ENCODE assay signal across 1 cellular context in the genomic region with DNA sequence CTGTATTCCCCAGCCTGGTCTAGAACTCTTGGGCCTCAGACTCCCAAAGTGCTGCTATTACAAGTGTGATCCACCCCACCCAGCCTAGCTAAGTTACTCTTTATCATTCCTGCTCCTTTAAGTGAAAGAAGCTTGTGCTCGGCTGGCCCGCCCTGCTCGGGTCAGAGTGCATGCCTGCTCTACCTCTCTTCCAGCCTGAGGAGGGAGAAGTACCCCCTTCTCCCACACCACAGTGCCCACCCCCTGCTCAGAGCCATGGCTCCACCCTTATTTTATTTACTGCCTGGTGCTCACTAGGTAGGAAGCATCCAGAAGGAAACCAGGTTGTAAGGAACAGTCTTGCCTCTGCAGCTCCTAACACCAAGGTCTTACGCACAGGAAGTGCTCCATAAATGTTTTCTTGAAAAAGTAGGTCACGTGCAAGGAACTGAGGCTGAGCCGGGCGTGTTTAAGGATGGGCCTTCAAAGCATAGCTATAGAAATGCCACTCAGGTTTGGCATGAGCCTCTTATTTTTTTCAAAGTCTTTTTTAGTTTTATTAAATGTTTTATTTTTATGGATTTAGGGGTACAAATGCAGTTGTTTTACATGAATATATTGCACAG.
TF ChIP-seq lines count a peak whose summit lies in the region.

No MANE protein-coding gene starts in this region.

TF ChIP-seq in H1, 55 proteins besides CTCF, POLR2A, EP300 and RAD21:
- TF ChIP-seq POLR2AphosphoS5 (IDR thresholded peaks at IDR 0.05; ENCODE audit: low read depth, low read length): no peak
- TF ChIP-seq ATF2 (IDR thresholded peaks at IDR 0.05; ENCODE audit: low read length): no peak
- TF ChIP-seq EGR1 (IDR thresholded peaks at IDR 0.05; ENCODE audit: borderline replicate concordance, low read depth, low read length): no peak
- no peak for TF ChIP-seq KDM5A (IDR thresholded peaks at IDR 0.05; ENCODE audit: low read length)
- no peak for TF ChIP-seq SIRT6 (IDR thresholded peaks at IDR 0.05; ENCODE audit: low read length)
- TF ChIP-seq NRF1 (IDR thresholded peaks at IDR 0.05; ENCODE audit: low read depth, low read length): no peak
- TF ChIP-seq CBX8 (IDR thresholded peaks at IDR 0.05; ENCODE audit: borderline replicate concordance, low read depth, low read length): no peak
- no peak for TF ChIP-seq BCL11A (IDR thresholded peaks at IDR 0.05; ENCODE audit: low read depth in 2 of 2, low read length in 2 of 2)
- no peak for TF ChIP-seq GABPA (IDR thresholded peaks at IDR 0.05; ENCODE audit: borderline replicate concordance, insufficient read depth, low read length)
- no peak for TF ChIP-seq CTBP2 (IDR thresholded peaks at IDR 0.05; ENCODE audit: borderline replicate concordance, insufficient read depth, insufficient read length, low read length)
- TF ChIP-seq, protein P1, sequence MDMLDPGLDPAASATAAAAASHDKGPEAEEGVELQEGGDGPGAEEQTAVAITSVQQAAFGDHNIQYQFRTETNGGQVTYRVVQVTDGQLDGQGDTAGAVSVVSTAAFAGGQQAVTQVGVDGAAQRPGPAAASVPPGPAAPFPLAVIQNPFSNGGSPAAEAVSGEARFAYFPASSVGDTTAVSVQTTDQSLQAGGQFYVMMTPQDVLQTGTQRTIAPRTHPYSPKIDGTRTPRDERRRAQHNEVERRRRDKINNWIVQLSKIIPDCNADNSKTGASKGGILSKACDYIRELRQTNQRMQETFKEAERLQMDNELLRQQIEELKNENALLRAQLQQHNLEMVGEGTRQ (IDR thresholded peaks at IDR 0.05; ENCODE audit: low read length): no peak
- no peak for TF ChIP-seq HDAC6 (IDR thresholded peaks at IDR 0.05; ENCODE audit: low read depth, low read length)
- TF ChIP-seq FOSL1 (IDR thresholded peaks at IDR 0.05; ENCODE audit: insufficient read depth, low read depth, low read length): no peak
